ENCODE assay signal across 20 cellular contexts in the genomic region with DNA sequence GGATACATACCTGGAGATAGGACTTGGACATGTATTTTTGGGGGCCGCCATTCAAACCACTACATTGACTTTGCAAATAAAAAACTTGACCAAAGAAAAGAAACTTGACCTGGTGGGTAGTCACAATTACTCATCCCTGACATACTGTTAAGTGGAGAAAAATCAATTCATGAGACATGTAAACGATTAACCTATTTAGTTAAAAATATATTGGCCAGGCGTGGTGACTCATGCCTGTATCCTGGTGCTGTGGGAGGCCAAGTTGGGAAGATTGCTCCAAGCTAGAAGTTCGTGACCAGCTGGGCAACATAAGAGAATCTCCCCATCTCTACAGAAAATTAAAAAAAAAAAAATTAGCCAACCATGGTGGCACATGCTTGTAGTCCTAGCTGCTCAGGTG. TPM values are rescaled to one million over a fixed set of nuclear protein-coding genes. Genes with fewer than 3 reads are reported as not detected.
A peak's percentile ranks its signal among the peaks of the same experiment; 100 is the strongest.
DNase-seq lines count a peak whose midpoint lies in the region; ATAC-seq lines count a peak whose summit lies in the region.
"Had no signal": no experiment of that assay in that cellular context is flagged by ENCODE, and none has a peak within 500 bp of the region (broad histone marks: within the 10 kb centered on the region; RNA-seq: fewer than 3 reads in every experiment).

No MANE protein-coding gene starts in this region.

- DNase-seq in HCEC 1CT (peak; percentile 54), RPMI7951 (ENCODE audit: low read depth) (peak; percentile 67), iris pigment epithelial cell (ENCODE audit: low read depth) (peak; percentile 19), renal cortical epithelial cell (ENCODE audit: low read depth) (peak; percentile 98), DMS114 treated with DMSO at 0.1 percent for 48 hours (lab: John Stamatoyannopoulos, UW; ENCODE audit: unreplicated experiment) (no peak), NCI-H82 treated with DMSO at 0.1 percent for 48 hours (lab: John Stamatoyannopoulos, UW; ENCODE audit: unreplicated experiment) (no peak)
- no peak for DNase-seq in activated CD4-positive, alpha-beta T cell treated with anti-CD3 and anti-CD28 coated beads for 36 hours
- DNase-seq: activated CD4-positive, alpha-beta T cell treated with anti-CD3 and anti-CD28 coated beads, Interleukin-2, amount 50 U/mL, for 1 hour; activated CD8-positive, alpha-beta memory T cell treated with anti-CD3 and anti-CD28 coated beads, Interleukin-2, amount 50 U/mL, for 4 hours; activated effector memory CD4-positive, alpha-beta T cell treated with Interleukin-2 at 50 U/mL for 16 hours; foreskin melanocyte; KBM-7; left colon; NCI-H187; NCI-H226; SJCRH30; stimulated activated naive CD4-positive, alpha-beta T cell; thyroid gland had no signal

- POLR2A ChIA-PET in activated CD4-positive, alpha-beta T cell treated with anti-CD3 and anti-CD28 coated beads for 36 hours (lab: Charles Lee) = no interaction called here

- no peaks in the 10 kb centered on the region for H3K9me3 Mint-ChIP-seq in activated CD4-positive, alpha-beta T cell treated with anti-CD3 and anti-CD28 coated beads for 36 hours (ENCODE audit: low read depth)
- H3K9me3 Mint-ChIP-seq: mesothelial cell of epicardium; T-helper 1 cell treated with Interleukin-12 subunit alpha and Interleukin-12 subunit beta and Interleukin-4 antibody, amounts not matched to agents 30 μg/mL and 1 μg/mL, for 36 hours had no signal

- peaks cover 6% of the 10 kb centered on the region for H3K4me1 Mint-ChIP-seq in activated CD4-positive, alpha-beta T cell treated with anti-CD3 and anti-CD28 coated beads for 36 hours

- CTCF ChIA-PET in activated CD4-positive, alpha-beta T cell treated with anti-CD3 and anti-CD28 coated beads for 36 hours (lab: Charles Lee) = interaction anchor here (0.5 to 1.6 kb wide), 8 partner anchors 12 to 138 kb away, joined by 3 to 9 read pairs (median 4); a partner anchor contains a TSS

- intact Hi-C loops in activated CD4-positive, alpha-beta T cell treated with anti-CD3 and anti-CD28 coated beads for 36 hours (cut with DNase I, micrococcal nuclease) = loop anchor here in 1 of 2 experiments (5.0 kb wide), 1 partner anchor 138 kb away; no protein-coding TSS in a partner anchor

- H3K27me3 Mint-ChIP-seq in activated CD4-positive, alpha-beta T cell treated with anti-CD3 and anti-CD28 coated beads for 36 hours = peaks cover 10% of the 10 kb centered on the region

- no peak overlapping the region for H3K4me3 Mint-ChIP-seq in activated CD4-positive, alpha-beta T cell treated with anti-CD3 and anti-CD28 coated beads for 36 hours
- H3K4me3 Mint-ChIP-seq: mesothelial cell of epicardium; T-helper 1 cell treated with Interleukin-12 subunit alpha and Interleukin-12 subunit beta and Interleukin-4 antibody, amounts not matched to agents 30 μg/mL and 1 μg/mL, for 36 hours had no signal

- no peaks in the 10 kb centered on the region for H3K36me3 Mint-ChIP-seq in activated CD4-positive, alpha-beta T cell treated with anti-CD3 and anti-CD28 coated beads for 36 hours (ENCODE audit: low read depth)
- H3K36me3 Mint-ChIP-seq: mesothelial cell of epicardium had no signal

- no peak for ATAC-seq in activated CD4-positive, alpha-beta T cell treated with anti-CD3 and anti-CD28 coated beads for 36 hours
- ATAC-seq: left colon had no signal

- no peak overlapping the region for H3K27ac Mint-ChIP-seq in activated CD4-positive, alpha-beta T cell treated with anti-CD3 and anti-CD28 coated beads for 36 hours
- H3K27ac Mint-ChIP-seq: mesothelial cell of epicardium; T-helper 1 cell treated with Interleukin-12 subunit alpha and Interleukin-12 subunit beta and Interleukin-4 antibody, amounts not matched to agents 30 μg/mL and 1 μg/mL, for 36 hours had no signal

RNA-seq across cellular contexts. Expression of a gene that starts 2.5 kb away (rescaled TPM):
- not detected in 2 replicates for total RNA-seq in RPMI7951 (2014; rRNA removed; shearing (Covaris generic))
- 4.0 and 5.7 TPM in 2 replicates for total RNA-seq in renal cortical epithelial cell
- under 1 TPM; 0.26 to 0.27 TPM for total RNA-seq in activated CD4-positive, alpha-beta T cell treated with anti-CD3 and anti-CD28 coated beads for 36 hours

RNA-seq across cellular contexts. Expression of a gene that starts 25.5 kb away (rescaled TPM):
- total RNA-seq in RPMI7951 (2014; rRNA removed; shearing (Covaris generic)) = 8.1 and 8.7 TPM in 2 replicates
- 21.5 and 28.7 TPM in 2 replicates for total RNA-seq in renal cortical epithelial cell
- 10 to 100 TPM; 14.1 to 17.4 TPM for total RNA-seq in activated CD4-positive, alpha-beta T cell treated with anti-CD3 and anti-CD28 coated beads for 36 hours

RNA-seq across cellular contexts. Expression of a gene that starts 39.8 kb away (rescaled TPM):
- total RNA-seq in RPMI7951 (2014; rRNA removed; shearing (Covaris generic)) = 36.4 and 46.5 TPM in 2 replicates
- total RNA-seq in renal cortical epithelial cell = 35.3 and 110 TPM in 2 replicates
- 10 to 100 TPM; 85.6 to 93.7 TPM for total RNA-seq in activated CD4-positive, alpha-beta T cell treated with anti-CD3 and anti-CD28 coated beads for 36 hours

Comparison
In these comparisons a context has a peak if more than half of its experiments do, and no peak if none do; other contexts are left out.
1. DNase-seq: peak in HCEC 1CT (single experiment), RPMI7951 (single experiment), iris pigment epithelial cell (single experiment) and renal cortical epithelial cell (single experiment); none in activated CD4-positive, alpha-beta T cell treated with anti-CD3 and anti-CD28 coated beads for 36 hours (single experiment), DMS114 treated with DMSO at 0.1 percent for 48 hours (single experiment) and NCI-H82 treated with DMSO at 0.1 percent for 48 hours (single experiment).